Comparison of ENCODE assay signal across 8 cellular contexts in the genomic region with DNA sequence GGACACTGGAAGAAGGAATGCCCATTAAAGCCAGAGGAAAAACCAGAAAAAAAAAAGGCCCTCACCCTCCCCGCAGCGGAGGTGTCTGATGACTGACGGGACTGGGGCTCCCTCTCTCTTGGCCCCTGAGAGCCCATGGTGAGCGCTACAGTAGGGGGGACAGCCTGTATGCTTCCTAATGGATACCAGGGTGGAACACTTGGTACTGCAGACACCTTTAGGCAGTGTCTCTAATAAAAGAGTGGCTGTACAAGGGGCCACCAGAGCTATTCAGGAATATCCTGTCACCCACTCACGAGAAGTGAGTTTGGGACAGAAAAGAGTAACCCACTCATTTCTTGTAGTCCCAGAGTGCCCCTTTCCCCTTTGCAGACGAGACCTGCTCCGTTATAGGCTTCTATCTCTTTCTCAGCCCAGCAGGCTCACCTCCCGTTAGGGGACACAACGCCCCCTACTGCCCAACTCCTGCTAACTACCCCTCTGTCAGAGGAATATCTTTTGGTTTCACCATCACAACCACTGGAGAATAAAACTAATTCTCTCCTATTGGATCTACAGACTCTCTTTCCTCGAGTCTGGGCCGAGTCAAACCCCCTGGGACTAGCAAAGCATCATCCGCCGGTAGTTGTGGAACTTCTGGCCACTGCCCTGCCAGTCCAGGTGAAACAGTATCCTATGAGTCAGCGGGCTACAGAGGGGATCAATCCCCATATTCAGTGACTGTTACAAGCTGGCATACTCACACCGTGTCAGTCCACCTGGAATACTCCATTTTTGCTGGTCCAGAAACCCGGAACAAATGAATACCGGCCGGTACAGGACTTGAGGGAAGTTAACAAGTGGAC. TPM values are rescaled to one million over a fixed set of nuclear protein-coding genes. Genes with fewer than 3 reads are reported as not detected.
DNase-seq lines count a peak whose midpoint lies in the region; ATAC-seq, FAIRE-seq and TF ChIP-seq lines count a peak whose summit lies in the region.

No MANE protein-coding gene starts in this region.

- H3K36me3 ChIP-seq in effector memory CD4-positive, alpha-beta T cell (ENCODE audit: control insufficient read depth, insufficient read depth, low read length) = no peaks in the 10 kb centered on the region

- no peak overlapping the region for H3K27ac ChIP-seq in A549
- H3K27ac ChIP-seq in effector memory CD4-positive, alpha-beta T cell (ENCODE audit: insufficient read depth, low read length, poor library complexity, severe bottlenecking) = no peak overlapping the region

- H3K27me3 ChIP-seq in effector memory CD4-positive, alpha-beta T cell (replicated peaks; ENCODE audit: control insufficient read depth, insufficient read depth, low read length, poor library complexity, severe bottlenecking) = no peaks in the 10 kb centered on the region

- no peak overlapping the region for H3K27ac Mint-ChIP-seq in activated CD4-positive, alpha-beta T cell treated with anti-CD3 and anti-CD28 coated beads, Interleukin-2, amount 10 ng/mL, durations not matched to agents 7 days and 5 days
- H3K27ac Mint-ChIP-seq in stimulated activated memory B cell treated with anti-CD40 and anti-IgM and Interleukin-4, amounts not matched to agents 10 μg/mL and 1 μg/mL and 100 μg/mL, for 72 hours = no peak overlapping the region

- no peaks in the 10 kb centered on the region for H3K27me3 Mint-ChIP-seq in activated CD4-positive, alpha-beta T cell treated with anti-CD3 and anti-CD28 coated beads, Interleukin-2, amount 10 ng/mL, durations not matched to agents 7 days and 5 days
- no peaks in the 10 kb centered on the region for H3K27me3 Mint-ChIP-seq in stimulated activated memory B cell treated with anti-CD40 and anti-IgM and Interleukin-4, amounts not matched to agents 10 μg/mL and 1 μg/mL and 100 μg/mL, for 72 hours

- CTCF ChIA-PET in A549 (lab: Yijun Ruan, JAX) = interaction anchor here (0.6 to 1.6 kb wide), 9 partner anchors 9 to 1110 kb away, joined by 3 to 9 read pairs (median 3); no protein-coding TSS in a partner anchor
- CTCF ChIA-PET in activated CD4-positive, alpha-beta T cell treated with anti-CD3 and anti-CD28 coated beads, Interleukin-2, amount 10 ng/mL, durations not matched to agents 7 days and 5 days (lab: Charles Lee) = no interaction called here

- no peak overlapping the region for H3K4me3 Mint-ChIP-seq in activated CD4-positive, alpha-beta T cell treated with anti-CD3 and anti-CD28 coated beads, Interleukin-2, amount 10 ng/mL, durations not matched to agents 7 days and 5 days
- no peak overlapping the region for H3K4me3 Mint-ChIP-seq in stimulated activated memory B cell treated with anti-CD40 and anti-IgM and Interleukin-4, amounts not matched to agents 10 μg/mL and 1 μg/mL and 100 μg/mL, for 72 hours

- FAIRE-seq in A549 (lab: Jason Lieb, UNC) = no peak

- 37% methylated on average over 18 of the region's 18 CpGs for WGBS in A549 (ENCODE audit: missing lambda C conversion rate)

- TF ChIP-seq CTCF in A549 (IDR thresholded peaks at IDR 0.05) = peak; percentile 68

- H3K4me3 ChIP-seq in A549 = no peak overlapping the region
- H3K4me3 ChIP-seq in effector memory CD4-positive, alpha-beta T cell (ENCODE audit: insufficient read depth, low read depth, low read length, poor library complexity, severe bottlenecking) = no peak overlapping the region

- TF ChIP-seq EP300 in A549 (IDR thresholded peaks at IDR 0.05) = no peak

- H3K36me3 Mint-ChIP-seq in activated CD4-positive, alpha-beta T cell treated with anti-CD3 and anti-CD28 coated beads, Interleukin-2, amount 10 ng/mL, durations not matched to agents 7 days and 5 days (ENCODE audit: low read depth) = no peaks in the 10 kb centered on the region
- no peaks in the 10 kb centered on the region for H3K36me3 Mint-ChIP-seq in stimulated activated memory B cell treated with anti-CD40 and anti-IgM and Interleukin-4, amounts not matched to agents 10 μg/mL and 1 μg/mL and 100 μg/mL, for 72 hours

- TF ChIP-seq POLR2A in A549 (IDR thresholded peaks at IDR 0.05; ENCODE audit: low read length) = no peak

- TF ChIP-seq RAD21 in A549 (conservative IDR thresholded peaks at IDR 0.05 in 1 of 2, IDR thresholded peaks at IDR 0.05 in 1 of 2) = peak; percentile 57 to 64

- peaks cover 5% of the 10 kb centered on the region for H3K4me1 Mint-ChIP-seq in activated CD4-positive, alpha-beta T cell treated with anti-CD3 and anti-CD28 coated beads, Interleukin-2, amount 10 ng/mL, durations not matched to agents 7 days and 5 days
- H3K4me1 Mint-ChIP-seq in stimulated activated memory B cell treated with anti-CD40 and anti-IgM and Interleukin-4, amounts not matched to agents 10 μg/mL and 1 μg/mL and 100 μg/mL, for 72 hours = peaks cover 6% of the 10 kb centered on the region

- POLR2A ChIA-PET in A549 (lab: Yijun Ruan, JAX) = no interaction called here
- POLR2A ChIA-PET in activated CD4-positive, alpha-beta T cell treated with anti-CD3 and anti-CD28 coated beads, Interleukin-2, amount 10 ng/mL, durations not matched to agents 7 days and 5 days (lab: Charles Lee) = no interaction called here

- H3K9me3 Mint-ChIP-seq in activated CD4-positive, alpha-beta T cell treated with anti-CD3 and anti-CD28 coated beads, Interleukin-2, amount 10 ng/mL, durations not matched to agents 7 days and 5 days = no peaks in the 10 kb centered on the region
- H3K9me3 Mint-ChIP-seq in stimulated activated memory B cell treated with anti-CD40 and anti-IgM and Interleukin-4, amounts not matched to agents 10 μg/mL and 1 μg/mL and 100 μg/mL, for 72 hours = no peaks in the 10 kb centered on the region

- no peaks in the 10 kb centered on the region for H3K9me3 ChIP-seq in A549
- H3K9me3 ChIP-seq in effector memory CD4-positive, alpha-beta T cell (ENCODE audit: control insufficient read depth, low read length) = no peaks in the 10 kb centered on the region

- peak; percentile 83 to 95 for ATAC-seq in A549
- peak; percentile 94 for ATAC-seq in GM18499 (IDR thresholded peaks at IDR 0.05; ENCODE audit: insufficient read depth, unreplicated experiment)
- ATAC-seq in HG02870 (IDR thresholded peaks at IDR 0.05; ENCODE audit: unreplicated experiment) = peak; percentile 95
- peak; percentile 74 for ATAC-seq in stimulated activated memory B cell treated with anti-CD40 and anti-IgM and Interleukin-4, amounts not matched to agents 10 μg/mL and 1 μg/mL and 100 μg/mL, for 72 hours

- H3K4me2 ChIP-seq in A549 = no peak overlapping the region

- H3K4me1 ChIP-seq in A549 = no peaks in the 10 kb centered on the region
- peaks cover 5% of the 10 kb centered on the region for H3K4me1 ChIP-seq in effector memory CD4-positive, alpha-beta T cell (ENCODE audit: control insufficient read depth, insufficient read depth, low read length, poor library complexity, severe bottlenecking)

- peak; percentile 50 to 51 for DNase-seq in A549 (ENCODE audit: low read depth in 1 of 2, low spot score in 1 of 2)
- peak; percentile 10 for DNase-seq in NCI-H226
- peak; percentile 83 for DNase-seq in activated CD4-positive, alpha-beta T cell treated with anti-CD3 and anti-CD28 coated beads, Interleukin-2, amount 10 ng/mL, durations not matched to agents 7 days and 5 days
- peak; percentile 17 to 48 (median 36) for DNase-seq in effector memory CD4-positive, alpha-beta T cell
- DNase-seq in myocyte (ENCODE audit: low read depth) = peak; percentile 46

TF ChIP-seq in A549, 52 proteins besides CTCF, POLR2A, EP300 and RAD21:
- TF ChIP-seq SMC3 (IDR thresholded peaks at IDR 0.05) = peak; percentile 44; the same call in 2 of the 3 replicates
- TF ChIP-seq, protein P1, sequence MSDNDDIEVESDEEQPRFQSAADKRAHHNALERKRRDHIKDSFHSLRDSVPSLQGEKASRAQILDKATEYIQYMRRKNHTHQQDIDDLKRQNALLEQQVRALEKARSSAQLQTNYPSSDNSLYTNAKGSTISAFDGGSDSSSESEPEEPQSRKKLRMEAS (IDR thresholded peaks at IDR 0.05) = no peak

RNA-seq across cellular contexts. Expression of a gene that starts 40.8 kb away (rescaled TPM):
- 18.8 and 24.3 TPM in 2 replicates for polyA plus RNA-seq in A549 (2011; rRNA removed)
- polyA plus RNA-seq in A549 (2012; cell fraction: cytosol; rRNA removed) = 3.5 and 3.9 TPM in 2 replicates
- polyA plus RNA-seq in A549 (2012; cell fraction: nucleus; rRNA removed) = 5.7 and 7.6 TPM in 2 replicates
- 11.3 to 12.0 TPM (median 11.6 TPM) in 3 replicates for polyA plus RNA-seq in A549 (2017; fragmentation: RNase III; extraction: RNeasy Plus Mini Kit Qiagen cat#74134 plus additional on column Dnase treatment)
- polyA minus RNA-seq in A549 (2011; rRNA and poly(A)+ RNA removed) = 12.2 and 13.3 TPM in 2 replicates
- total RNA-seq in activated CD4-positive, alpha-beta T cell treated with anti-CD3 and anti-CD28 coated beads, Interleukin-2, amount 10 ng/mL, durations not matched to agents 7 days and 5 days = 10 to 100 TPM; 30.5 to 34.0 TPM
- total RNA-seq in myocyte = 19.8 and 20.1 TPM in 2 replicates
- polyA plus RNA-seq in myocyte (2012) = 5.0 TPM

RNA-seq across cellular contexts. Expression of a gene that starts 50.3 kb away (rescaled TPM):
- polyA plus RNA-seq in A549 (2011; rRNA removed) (1,426 and 1,646 TPM in 2 replicates), A549 (2017; fragmentation: RNase III; extraction: RNeasy Plus Mini Kit Qiagen cat#74134 plus additional on column Dnase treatment) (1,830 to 2,100 TPM (median 1,839 TPM) in 3 replicates)
- 1,239 and 1,439 TPM in 2 replicates for polyA plus RNA-seq in A549 (2012; cell fraction: cytosol; rRNA removed)
- polyA plus RNA-seq in A549 (2012; cell fraction: nucleus; rRNA removed) = 271 and 403 TPM in 2 replicates
- polyA minus RNA-seq in A549 (2011; rRNA and poly(A)+ RNA removed) = 291 and 481 TPM in 2 replicates
- 1,000 to 10,000 TPM; 1,026 to 1,105 TPM for total RNA-seq in activated CD4-positive, alpha-beta T cell treated with anti-CD3 and anti-CD28 coated beads, Interleukin-2, amount 10 ng/mL, durations not matched to agents 7 days and 5 days
- total RNA-seq in myocyte = 959 and 1,040 TPM in 2 replicates
- 934 TPM for polyA plus RNA-seq in myocyte (2012)

Comparison
In these comparisons a context has a peak if more than half of its experiments do, and no peak if none do; other contexts are left out.
1. DNase-seq: peak in every context shown above with its lines; median percentile 83 in activated CD4-positive, alpha-beta T cell treated with anti-CD3 and anti-CD28 coated beads, Interleukin-2, amount 10 ng/mL, durations not matched to agents 7 days and 5 days; 50 in A549; 46 in myocyte; 36 in effector memory CD4-positive, alpha-beta T cell; 10 in NCI-H226.